In the genomic region with DNA sequence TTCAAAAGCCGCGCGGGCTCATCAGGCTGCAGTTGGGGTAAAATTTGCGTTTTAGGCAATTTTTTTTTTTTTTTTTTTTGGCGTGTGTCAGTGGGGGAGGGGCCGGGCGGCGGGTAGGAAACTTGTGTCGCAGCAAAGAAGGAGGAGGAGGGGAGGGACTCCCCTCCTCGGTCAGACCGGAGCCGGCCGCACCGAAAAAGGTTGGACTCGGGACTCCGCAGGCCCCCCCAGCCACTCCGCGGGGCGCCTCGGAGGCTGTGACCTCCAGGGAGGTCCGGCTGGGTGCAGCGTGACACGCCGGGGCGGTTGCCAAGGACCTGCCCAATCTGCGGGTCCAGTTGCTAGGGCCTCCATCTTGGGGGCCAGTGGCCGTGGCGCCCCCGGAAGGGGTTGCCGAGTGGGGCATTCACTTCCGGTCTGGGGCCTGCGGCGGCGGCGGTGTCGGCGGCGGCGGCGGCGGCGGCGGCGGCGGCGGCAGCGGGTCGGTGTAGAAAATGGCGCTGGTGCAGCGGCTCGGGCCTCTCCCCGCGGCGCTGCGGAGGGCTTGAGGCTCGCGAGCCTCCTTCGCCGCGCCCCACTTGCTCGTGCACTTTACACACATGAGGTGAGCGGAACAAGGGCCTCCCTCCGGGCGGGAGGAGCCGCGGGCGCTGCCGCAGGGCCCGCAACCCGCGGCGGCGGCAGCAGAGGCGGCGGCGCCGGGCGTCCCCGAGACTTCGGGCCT, we compare ENCODE assay signal across 8 cellular contexts. TPM values are rescaled to one million over a fixed set of nuclear protein-coding genes. Genes with fewer than 3 reads are reported as not detected.
DNase-seq lines count a peak whose midpoint lies in the region; ATAC-seq and TF ChIP-seq lines count a peak whose summit lies in the region.

A gene (plus strand): TSS at position 409 of the 724 bp plus-strand sequence. CDS start 191 bp downstream, at position 600.

- peak within 1 kb of the TSS; percentile 98 for H3K27ac ChIP-seq in left ventricle myocardium inferior (replicated peaks)
- peak within 1 kb of the TSS; percentile 90 to 96 for H3K27ac ChIP-seq in prostate gland

- DNase-seq in NCI-H1105 treated with DMSO at 0.1 percent for 48 hours (lab: John Stamatoyannopoulos, UW) = peak; percentile 82
- peak; percentile 67 for DNase-seq in amniotic stem cell (lab: John Stamatoyannopoulos, UW)
- DNase-seq in left ventricle myocardium inferior = peak; percentile 91
- peak; percentile 80 for DNase-seq in prostate gland (ENCODE audit: low spot score)
- DNase-seq in ureter (ENCODE audit: low spot score) = peak; percentile 90

- H3K36me3 ChIP-seq in left ventricle myocardium inferior = peaks cover 15% of the 10 kb centered on the region
- H3K36me3 ChIP-seq in prostate gland = no peaks in the 10 kb centered on the region

- H3K27me3 ChIP-seq in left ventricle myocardium inferior (ENCODE audit: low read depth) = no peaks in the 10 kb centered on the region
- no peaks in the 10 kb centered on the region for H3K27me3 ChIP-seq in prostate gland (replicated peaks; ENCODE audit: insufficient read depth)

- peak within 1 kb of the TSS; percentile 100 for H3K4me3 Mint-ChIP-seq in T-helper 1 cell treated with Interleukin-12 subunit alpha and Interleukin-12 subunit beta and Interleukin-4 antibody, amounts not matched to agents 30 μg/mL and 1 μg/mL, for 36 hours

- H3K4me3 ChIP-seq in GM12875 (ENCODE audit: low read depth, low read length) = peak within 1 kb of the TSS; percentile 84
- peak within 1 kb of the TSS; percentile 91 for H3K4me3 ChIP-seq in left ventricle myocardium inferior
- peak within 1 kb of the TSS; percentile 75 to 89 for H3K4me3 ChIP-seq in prostate gland

- H3K9me3 Mint-ChIP-seq in T-helper 1 cell treated with Interleukin-12 subunit alpha and Interleukin-12 subunit beta and Interleukin-4 antibody, amounts not matched to agents 30 μg/mL and 1 μg/mL, for 36 hours = no peaks in the 10 kb centered on the region

- intact Hi-C loops in left ventricle myocardium inferior (cut with micrococcal nuclease) = no loop called here
- intact Hi-C loops in prostate gland (cut with DNase I) = no loop called here

- peaks cover 30% of the 10 kb centered on the region for H3K36me3 Mint-ChIP-seq in T-helper 1 cell treated with Interleukin-12 subunit alpha and Interleukin-12 subunit beta and Interleukin-4 antibody, amounts not matched to agents 30 μg/mL and 1 μg/mL, for 36 hours (ENCODE audit: low read depth)

- 0% methylated on average over 41 of the region's 80 CpGs for WGBS in prostate gland

- H3K27me3 Mint-ChIP-seq in T-helper 1 cell treated with Interleukin-12 subunit alpha and Interleukin-12 subunit beta and Interleukin-4 antibody, amounts not matched to agents 30 μg/mL and 1 μg/mL, for 36 hours (ENCODE audit: low read depth) = peaks cover 4% of the 10 kb centered on the region

- TF ChIP-seq POLR2A in prostate gland (IDR thresholded peaks at IDR 0.05) = peak; percentile 40

- TF ChIP-seq CTCF in GM12875 (IDR thresholded peaks at IDR 0.05; ENCODE audit: borderline replicate concordance, insufficient read depth, low read depth, low read length) (no peak), left ventricle myocardium inferior (IDR thresholded peaks at IDR 0.05; ENCODE audit: borderline replicate concordance) (no peak), prostate gland (IDR thresholded peaks at IDR 0.05) (peak in 1 of 4 experiments; percentile 12)

- H3K9me3 ChIP-seq in left ventricle myocardium inferior (replicated peaks) (no peaks in the 10 kb centered on the region), prostate gland (no peaks in the 10 kb centered on the region)

- H3K4me1 Mint-ChIP-seq in T-helper 1 cell treated with Interleukin-12 subunit alpha and Interleukin-12 subunit beta and Interleukin-4 antibody, amounts not matched to agents 30 μg/mL and 1 μg/mL, for 36 hours (ENCODE audit: low read depth) = peaks cover 37% of the 10 kb centered on the region

- peak; percentile 88 for ATAC-seq in HG02623 (IDR thresholded peaks at IDR 0.05; ENCODE audit: unreplicated experiment)

- peak within 1 kb of the TSS; percentile 99 for H3K27ac Mint-ChIP-seq in T-helper 1 cell treated with Interleukin-12 subunit alpha and Interleukin-12 subunit beta and Interleukin-4 antibody, amounts not matched to agents 30 μg/mL and 1 μg/mL, for 36 hours

- H3K4me1 ChIP-seq in left ventricle myocardium inferior (peaks cover 50% of the 10 kb centered on the region), prostate gland (replicated peaks) (no peaks in the 10 kb centered on the region)

RNA-seq across cellular contexts. Expression of the gene that starts here (rescaled TPM):
- total RNA-seq in left ventricle myocardium inferior = 34.3 TPM
- total RNA-seq in prostate gland = 10 to 100 TPM; 37.5 to 65.5 TPM
- 109 TPM for total RNA-seq in ureter

Comparison
In these comparisons a context has a peak if more than half of its experiments do, and no peak if none do; other contexts are left out.
1. Peak in every context shown above with its lines: DNase-seq, ATAC-seq, H3K4me3 ChIP-seq and H3K27ac ChIP-seq.